ENCODE assay signal across 8 cellular contexts in the genomic region with DNA sequence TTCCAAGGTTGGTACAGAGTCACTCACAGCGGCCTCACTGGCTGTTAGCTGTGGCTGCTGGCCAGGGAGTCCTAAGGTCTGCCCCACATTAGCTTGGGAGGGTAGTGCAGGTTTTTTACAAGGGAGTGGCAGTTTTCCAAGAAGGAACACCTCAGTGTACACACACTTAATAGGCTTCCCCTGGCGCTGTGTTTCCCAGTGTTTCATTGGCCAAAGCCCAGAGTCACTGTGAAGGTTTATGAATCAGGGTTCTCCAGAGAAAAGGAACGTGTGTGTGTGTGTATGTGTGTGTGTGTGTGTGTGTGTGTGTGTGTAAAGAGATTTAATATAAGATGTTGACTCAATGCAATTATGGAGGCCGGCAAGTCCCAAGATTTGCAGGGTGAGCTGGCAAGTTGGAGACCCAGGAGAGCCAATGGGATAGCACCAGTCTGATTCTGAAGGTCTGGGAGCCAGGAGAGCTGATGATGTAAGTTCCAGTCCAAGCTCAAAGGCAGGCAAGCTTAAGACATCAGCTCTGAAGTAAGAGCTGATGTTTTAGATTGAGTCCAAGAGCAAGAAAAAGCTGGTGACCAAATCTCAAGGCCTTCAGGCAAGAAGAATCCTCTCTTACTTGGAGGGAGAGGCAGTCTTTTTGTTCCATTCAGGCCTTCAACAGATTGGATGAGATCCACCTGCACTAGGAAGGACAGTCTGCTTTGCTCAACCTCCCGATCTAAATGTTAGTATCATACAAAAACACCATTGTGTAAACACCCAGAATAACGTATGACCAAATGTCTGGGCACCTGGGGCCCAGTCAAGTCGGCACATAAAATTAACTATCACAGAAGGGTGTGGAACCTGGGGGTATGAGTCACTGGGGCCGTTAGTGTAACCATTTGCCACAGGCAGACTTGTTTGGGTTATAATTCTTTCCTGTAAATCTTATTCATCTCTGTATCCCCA.
DNase-seq lines count a peak whose midpoint lies in the region; ATAC-seq and TF ChIP-seq lines count a peak whose summit lies in the region.

No MANE protein-coding gene starts in this region.

- peaks cover 23% of the 10 kb centered on the region for H3K4me1 ChIP-seq in CD4-positive, CD25-positive, alpha-beta regulatory T cell (ENCODE audit: control insufficient read depth, insufficient read depth, low read length, poor library complexity, severe bottlenecking)
- H3K4me1 ChIP-seq in lower lobe of right lung = peaks cover 12% of the 10 kb centered on the region
- H3K4me1 ChIP-seq in vagina = peaks cover 24% of the 10 kb centered on the region
- H3K4me1 ChIP-seq in endodermal cell (ENCODE audit: control insufficient read depth, insufficient read depth, low read length) = no peaks in the 10 kb centered on the region

- 90 to 94% methylated on average over 5 to 8 of the region's 8 CpGs for WGBS in endodermal cell (ENCODE audit: insufficient coverage in 1 of 2, insufficient read length in 1 of 2), 2 experiments

- H3K27me3 Mint-ChIP-seq in CD4-positive, CD25-positive, alpha-beta regulatory T cell = no peaks in the 10 kb centered on the region
- H3K27me3 Mint-ChIP-seq in endodermal cell (ENCODE audit: insufficient read depth) = no peaks in the 10 kb centered on the region

- H3K36me3 Mint-ChIP-seq in CD4-positive, CD25-positive, alpha-beta regulatory T cell = peaks cover 9% of the 10 kb centered on the region
- H3K36me3 Mint-ChIP-seq in endodermal cell (ENCODE audit: low read depth) = no peaks in the 10 kb centered on the region

- H3K36me3 ChIP-seq in CD4-positive, CD25-positive, alpha-beta regulatory T cell (ENCODE audit: control insufficient read depth, insufficient read depth, low read length) = no peaks in the 10 kb centered on the region
- no peaks in the 10 kb centered on the region for H3K36me3 ChIP-seq in lower lobe of right lung
- H3K36me3 ChIP-seq in vagina = no peaks in the 10 kb centered on the region
- H3K36me3 ChIP-seq in endodermal cell (ENCODE audit: control insufficient read depth, insufficient read depth, low read length) = no peaks in the 10 kb centered on the region

- peak overlapping the region; percentile 80 to 92 (median 86) for H3K27ac Mint-ChIP-seq in CD4-positive, CD25-positive, alpha-beta regulatory T cell
- H3K27ac Mint-ChIP-seq in endodermal cell = no peak overlapping the region

- TF ChIP-seq CTCF in lower lobe of right lung (IDR thresholded peaks at IDR 0.05) = no peak
- TF ChIP-seq CTCF in vagina (IDR thresholded peaks at IDR 0.05) = no peak
- TF ChIP-seq CTCF in endodermal cell (conservative IDR thresholded peaks at IDR 0.05) = no peak

- H3K4me1 Mint-ChIP-seq in CD4-positive, CD25-positive, alpha-beta regulatory T cell = peaks cover 30 to 71% (median 50%) of the 10 kb centered on the region in 4 donors
- H3K4me1 Mint-ChIP-seq in endodermal cell = peaks cover 6% of the 10 kb centered on the region

- H3K9me3 Mint-ChIP-seq in CD4-positive, CD25-positive, alpha-beta regulatory T cell = peaks cover 0 to 1% (median 0%) of the 10 kb centered on the region in 7 donors
- no peaks in the 10 kb centered on the region for H3K9me3 Mint-ChIP-seq in endodermal cell

- no peak overlapping the region for H3K9ac ChIP-seq in endodermal cell (ENCODE audit: extremely low read depth, low read length, poor library complexity, severe bottlenecking)

- H3K9me3 ChIP-seq in CD4-positive, CD25-positive, alpha-beta regulatory T cell (ENCODE audit: control insufficient read depth in 2 of 2, low read length in 2 of 2) = no peaks in the 10 kb centered on the region
- H3K9me3 ChIP-seq in lower lobe of right lung (no peaks in the 10 kb centered on the region), vagina (no peaks in the 10 kb centered on the region), endodermal cell (ENCODE audit: control insufficient read depth, low read length) (no peaks in the 10 kb centered on the region)

- no peak for TF ChIP-seq POLR2A in vagina (IDR thresholded peaks at IDR 0.05)

- no peak overlapping the region for H3K27ac ChIP-seq in CD4-positive, CD25-positive, alpha-beta regulatory T cell (ENCODE audit: insufficient read depth, low read length, poor library complexity, severe bottlenecking)
- H3K27ac ChIP-seq in lower lobe of right lung (no peak overlapping the region), vagina (peak overlapping the region; percentile 53), endodermal cell (ENCODE audit: low read depth, low read length) (no peak overlapping the region)

- intact Hi-C loops in lower lobe of right lung (cut with DNase I) = no loop called here
- intact Hi-C loops in vagina (cut with DNase I) = no loop called here

- ATAC-seq in CD4-positive, CD25-positive, alpha-beta regulatory T cell (ENCODE audit: low read depth in 2 of 2) = peak; percentile 83 to 91
- peak; percentile 84 to 92 for ATAC-seq in lower lobe of right lung

- no peaks in the 10 kb centered on the region for H3K27me3 ChIP-seq in CD4-positive, CD25-positive, alpha-beta regulatory T cell (ENCODE audit: control insufficient read depth, insufficient read depth, low read length)
- H3K27me3 ChIP-seq in lower lobe of right lung (ENCODE audit: low read depth) (no peaks in the 10 kb centered on the region), vagina (no peaks in the 10 kb centered on the region), endodermal cell (ENCODE audit: control insufficient read depth, insufficient read depth, low read length, poor library complexity, severe bottlenecking) (no peaks in the 10 kb centered on the region)

- peak in 1 of 3 donors; percentile 82 for DNase-seq in CD4-positive, CD25-positive, alpha-beta regulatory T cell
- peak; percentile 80 for DNase-seq in NCI-H1105 treated with DMSO at 0.1 percent for 48 hours (lab: John Stamatoyannopoulos, UW)
- peak; percentile 63 for DNase-seq in activated naive CD4-positive, alpha-beta T cell treated with anti-CD3 and anti-CD28 coated beads, Interleukin-2, amount 50 U/mL, for 16 hours
- peak; percentile 51 for DNase-seq in lower lobe of right lung
- no peak for DNase-seq in vagina (ENCODE audit: extremely low spot score in 2 of 2)
- no peak for DNase-seq in SKM-1 (lab: John Stamatoyannopoulos, UW; ENCODE audit: unreplicated experiment)
- DNase-seq in GM19240 (ENCODE audit: insufficient read length, low spot score) = no peak
- DNase-seq in endodermal cell = no peak

- H3K4me3 Mint-ChIP-seq in CD4-positive, CD25-positive, alpha-beta regulatory T cell = peak overlapping the region; percentile 1 to 66 (median 26)
- H3K4me3 Mint-ChIP-seq in endodermal cell = no peak overlapping the region

- peak overlapping the region; percentile 53 for H3K4me3 ChIP-seq in CD4-positive, CD25-positive, alpha-beta regulatory T cell (ENCODE audit: low read depth, low read length)
- H3K4me3 ChIP-seq in lower lobe of right lung (no peak overlapping the region), vagina (no peak overlapping the region), endodermal cell (ENCODE audit: low read length) (no peak overlapping the region)

Comparison
In these comparisons a context has a peak if more than half of its experiments do, and no peak if none do; other contexts are left out.
1. DNase-seq: peak in NCI-H1105 treated with DMSO at 0.1 percent for 48 hours (single experiment), activated naive CD4-positive, alpha-beta T cell treated with anti-CD3 and anti-CD28 coated beads, Interleukin-2, amount 50 U/mL, for 16 hours (single experiment) and lower lobe of right lung (single experiment); none in vagina (0 of 2), SKM-1 (single experiment), GM19240 (single experiment) and endodermal cell (single experiment).